Comparison of ENCODE assay signal across 1 cellular context in genomic region chr9:2107906-2108451, GRCh38.
TF ChIP-seq lines count a peak whose summit lies in the region.

No MANE protein-coding gene starts in this region.

TF ChIP-seq in GM23338, 12 proteins besides CTCF, POLR2A, EP300 and RAD21 (continued from another document):
- TF ChIP-seq ZNF462 (CRISPR knock-in tag; IDR thresholded peaks at IDR 0.05) (no peak), ETS1 (IDR thresholded peaks at IDR 0.05) (no peak)
- TF ChIP-seq, protein P1, sequence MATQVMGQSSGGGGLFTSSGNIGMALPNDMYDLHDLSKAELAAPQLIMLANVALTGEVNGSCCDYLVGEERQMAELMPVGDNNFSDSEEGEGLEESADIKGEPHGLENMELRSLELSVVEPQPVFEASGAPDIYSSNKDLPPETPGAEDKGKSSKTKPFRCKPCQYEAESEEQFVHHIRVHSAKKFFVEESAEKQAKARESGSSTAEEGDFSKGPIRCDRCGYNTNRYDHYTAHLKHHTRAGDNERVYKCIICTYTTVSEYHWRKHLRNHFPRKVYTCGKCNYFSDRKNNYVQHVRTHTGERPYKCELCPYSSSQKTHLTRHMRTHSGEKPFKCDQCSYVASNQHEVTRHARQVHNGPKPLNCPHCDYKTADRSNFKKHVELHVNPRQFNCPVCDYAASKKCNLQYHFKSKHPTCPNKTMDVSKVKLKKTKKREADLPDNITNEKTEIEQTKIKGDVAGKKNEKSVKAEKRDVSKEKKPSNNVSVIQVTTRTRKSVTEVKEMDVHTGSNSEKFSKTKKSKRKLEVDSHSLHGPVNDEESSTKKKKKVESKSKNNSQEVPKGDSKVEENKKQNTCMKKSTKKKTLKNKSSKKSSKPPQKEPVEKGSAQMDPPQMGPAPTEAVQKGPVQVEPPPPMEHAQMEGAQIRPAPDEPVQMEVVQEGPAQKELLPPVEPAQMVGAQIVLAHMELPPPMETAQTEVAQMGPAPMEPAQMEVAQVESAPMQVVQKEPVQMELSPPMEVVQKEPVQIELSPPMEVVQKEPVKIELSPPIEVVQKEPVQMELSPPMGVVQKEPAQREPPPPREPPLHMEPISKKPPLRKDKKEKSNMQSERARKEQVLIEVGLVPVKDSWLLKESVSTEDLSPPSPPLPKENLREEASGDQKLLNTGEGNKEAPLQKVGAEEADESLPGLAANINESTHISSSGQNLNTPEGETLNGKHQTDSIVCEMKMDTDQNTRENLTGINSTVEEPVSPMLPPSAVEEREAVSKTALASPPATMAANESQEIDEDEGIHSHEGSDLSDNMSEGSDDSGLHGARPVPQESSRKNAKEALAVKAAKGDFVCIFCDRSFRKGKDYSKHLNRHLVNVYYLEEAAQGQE (IDR thresholded peaks at IDR 0.05; ENCODE audit: unreplicated experiment), result no peak
